8 cellular contexts compared by ENCODE assay signal in the genomic region with DNA sequence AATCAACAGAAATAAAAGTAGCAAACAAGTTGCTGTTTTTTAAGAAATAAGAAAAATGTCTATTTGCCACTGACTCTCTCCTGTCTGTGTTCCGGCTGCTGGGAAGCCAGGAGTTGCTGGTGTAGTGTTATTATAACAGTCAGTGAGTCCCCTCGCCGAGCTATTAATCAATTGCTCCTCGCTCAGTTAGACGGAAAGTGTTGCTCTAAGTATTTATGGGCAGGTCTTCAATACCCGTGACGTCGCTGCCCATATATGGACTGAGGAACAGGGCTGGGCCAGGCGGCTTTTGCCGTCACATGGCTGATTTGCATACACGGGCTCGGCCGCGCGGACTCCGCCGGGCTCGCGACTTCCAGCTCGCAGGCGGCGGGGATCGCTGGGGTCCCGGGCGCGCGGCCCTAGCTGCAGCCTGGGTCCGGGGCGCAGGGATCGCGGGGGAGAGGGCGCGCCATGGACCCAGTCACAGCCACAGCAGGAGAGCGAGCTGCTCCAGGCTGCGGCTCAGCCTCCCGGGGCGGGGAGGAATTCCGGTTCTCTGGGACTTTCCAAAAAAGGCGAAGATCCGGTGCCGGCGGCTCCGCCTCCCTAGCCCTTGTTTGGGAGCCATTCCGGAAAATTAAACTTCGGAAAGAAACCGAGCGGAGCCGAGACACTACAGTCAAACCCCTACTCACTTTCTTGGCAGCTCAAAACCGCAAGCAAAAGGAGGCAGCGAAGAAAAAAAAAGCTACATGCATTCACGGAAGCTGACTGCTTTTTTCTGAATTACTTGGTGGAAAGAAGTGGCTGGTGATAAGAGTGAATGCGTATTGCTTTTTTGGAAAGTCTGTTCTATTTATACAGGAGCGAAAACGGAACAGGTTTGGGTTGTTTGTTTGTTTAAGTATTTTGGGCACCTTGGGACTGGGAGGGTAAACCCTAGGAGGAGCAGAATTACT. TPM values are rescaled to one million over a fixed set of nuclear protein-coding genes. Genes with fewer than 3 reads are reported as not detected.
DNase-seq lines count a peak whose midpoint lies in the region; ATAC-seq, FAIRE-seq and TF ChIP-seq lines count a peak whose summit lies in the region.

A gene (minus strand): TSS at position 188 of the 941 bp plus-strand sequence. CDS start 337 bp downstream, outside the sequence.

- H3K27me3 ChIP-seq in keratinocyte (ENCODE audit: control insufficient read depth, extremely low read depth, insufficient read depth, low read length): peaks cover 50% of the 10 kb centered on the region

- TF ChIP-seq CTCF in keratinocyte (optimal IDR thresholded peaks at IDR 0.05 in 1 of 3, IDR thresholded peaks at IDR 0.05 in 1 of 3, conservative IDR thresholded peaks at IDR 0.05 in 1 of 3; ENCODE audit: extremely low read depth in 1 of 3, insufficient read depth in 2 of 3, low read length in 3 of 3): no peak

- H3K4me3 ChIP-seq in keratinocyte (ENCODE audit: control insufficient read depth in 2 of 3, extremely low read depth in 1 of 3, insufficient read depth in 2 of 3, low read depth in 1 of 3, low read length in 3 of 3): peak within 1 kb of the TSS; percentile 63 to 94 (median 92)

- peak within 1 kb of the TSS; percentile 72 for H3K9ac ChIP-seq in keratinocyte (ENCODE audit: control insufficient read depth, extremely low read depth, insufficient read depth, low read length)

- peaks cover 32% of the 10 kb centered on the region for H3K4me1 ChIP-seq in keratinocyte (ENCODE audit: control insufficient read depth, extremely low read depth, insufficient read depth, low read length)

- no peaks in the 10 kb centered on the region for H3K9me1 ChIP-seq in keratinocyte (ENCODE audit: control insufficient read depth, extremely low read depth, insufficient read depth, low read length)

- peak within 1 kb of the TSS; percentile 40 for H3K27ac ChIP-seq in keratinocyte (ENCODE audit: control insufficient read depth, insufficient read depth, low read length)

- peak within 1 kb of the TSS; percentile 98 for H3K4me2 ChIP-seq in keratinocyte (ENCODE audit: control insufficient read depth, extremely low read depth, insufficient read depth, low read depth, low read length)

- no peaks in the 10 kb centered on the region for H3K79me2 ChIP-seq in keratinocyte (ENCODE audit: control insufficient read depth, insufficient read depth, low read length)

- dilution Hi-C loops in keratinocyte (cut with MboI; ENCODE audit: extremely low pct_ligation_motif_present, low sequenced_read_pairs): loop anchor here (25.0 kb wide), 1 partner anchor 204 kb away; no protein-coding TSS in a partner anchor

- no peaks in the 10 kb centered on the region for H3K36me3 ChIP-seq in keratinocyte (ENCODE audit: control insufficient read depth in 2 of 2, extremely low read depth in 1 of 2, insufficient read depth in 2 of 2, low read length in 2 of 2)

- no peaks in the 10 kb centered on the region for H4K20me1 ChIP-seq in keratinocyte (ENCODE audit: control insufficient read depth, extremely low read depth, insufficient read depth, low read length)

- DNase-seq in AG08395 (ENCODE audit: low spot score) (peak; percentile 94), NCI-H345 treated with DMSO at 0.1 percent for 48 hours (lab: John Stamatoyannopoulos, UW; ENCODE audit: unreplicated experiment) (peak; percentile 39), cerebellar nuclear complex (lab: John Stamatoyannopoulos, UW) (peak; percentile 28 to 64), keratinocyte (ENCODE audit: low read depth, low spot score) (no peak)
- peak; percentile 94 for DNase-seq in activated CD4-positive, alpha-beta T cell treated with anti-CD3 and anti-CD28 coated beads for 1 hour
- peak; percentile 90 to 92 (median 90) for DNase-seq in stimulated activated CD4-positive, alpha-beta T cell treated with anti-CD3 and anti-CD28 coated beads, Interleukin-12 subunit alpha, Interleukin-12 subunit beta, amount 100 ng/mL, for 48 hours (ENCODE audit: low read depth in 2 of 3, low spot score in 1 of 3)

- H3K9me3 ChIP-seq in keratinocyte (ENCODE audit: control insufficient read depth, low read depth, low read length): no peaks in the 10 kb centered on the region

- peak; percentile 77 for ATAC-seq in GM18909 (IDR thresholded peaks at IDR 0.05; ENCODE audit: poor library complexity, unreplicated experiment)
- ATAC-seq in HG03159 (IDR thresholded peaks at IDR 0.05; ENCODE audit: unreplicated experiment): peak; percentile 79

- peak within 1 kb of the TSS; percentile 93 for H2AFZ ChIP-seq in keratinocyte (ENCODE audit: control insufficient read depth, low read length)

- peak; percentile 88 for FAIRE-seq in keratinocyte (lab: Jason Lieb, UNC)

RNA-seq across cellular contexts. Expression of the gene that starts here (rescaled TPM):
- polyA plus RNA-seq in keratinocyte: 0.09 to 0.39 TPM (median 0.22 TPM) in 3 replicates
- polyA plus RNA-seq in keratinocyte (2011; ENCODE audit: low read depth): 1.1 TPM
- polyA plus RNA-seq in keratinocyte (2011; cell fraction: cytosol; rRNA removed): 0.06 and 0.10 TPM in 2 replicates
- polyA plus RNA-seq in keratinocyte (2011; cell fraction: nucleus; rRNA removed): 0.19 TPM in 2 replicates
- 0.05 and 1.6 TPM in 2 replicates for polyA plus RNA-seq in keratinocyte (2012; ENCODE audit: low replicate concordance)
- 0.13 to 0.16 TPM in 2 of 3 replicates, not detected in the other for polyA minus RNA-seq in keratinocyte
- not detected for polyA minus RNA-seq in keratinocyte (2011; cell fraction: cytosol; rRNA and poly(A)+ RNA removed)
- 0.32 TPM in 1 of 2 replicates, not detected in the other for polyA minus RNA-seq in keratinocyte (2011; cell fraction: nucleus; rRNA and poly(A)+ RNA removed)
